ENCODE assay signal across 27 cellular contexts in the genomic region with DNA sequence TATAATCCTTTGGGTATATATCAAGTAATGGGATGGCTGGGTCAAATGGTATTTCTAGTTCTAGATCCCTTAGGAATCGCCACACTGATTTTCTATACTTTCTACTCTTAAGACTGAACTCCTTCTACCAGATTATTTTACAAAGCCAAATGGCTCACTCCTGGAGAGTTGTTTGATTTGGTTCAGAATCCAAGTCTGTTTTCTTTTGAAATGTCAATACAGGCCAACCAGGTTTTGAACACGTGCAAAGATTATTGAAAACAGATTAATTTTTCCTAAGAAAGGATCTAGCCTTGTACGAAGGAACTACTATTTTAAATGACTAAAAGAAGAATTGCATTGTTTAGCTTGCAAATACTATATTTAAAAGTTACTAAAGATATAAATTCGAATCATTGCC. TPM values are rescaled to one million over a fixed set of nuclear protein-coding genes. Genes with fewer than 3 reads are reported as not detected.
"Had no signal": no experiment of that assay in that cellular context is flagged by ENCODE, and none has a peak within 500 bp of the region (broad histone marks: within the 10 kb centered on the region; RNA-seq: fewer than 3 reads in every experiment).

No MANE protein-coding gene starts in this region.

- H3K27ac ChIP-seq: colonic mucosa, esophagus muscularis mucosa, foreskin keratinocyte, gastroesophageal sphincter, left ventricle myocardium inferior, lower lobe of right lung, ovary, thyroid gland, vagina had no signal

- ATAC-seq: foreskin keratinocyte; gastroesophageal sphincter; heart left ventricle; lower lobe of right lung; naive thymus-derived CD8-positive, alpha-beta T cell; sciatic nerve; stimulated activated naive CD8-positive, alpha-beta T cell treated with anti-CD3 and anti-CD28 coated beads, Interleukin-15, amount 100 ng/mL, for 72 hours had no signal

- H3K27me3 ChIP-seq: colonic mucosa, esophagus muscularis mucosa, foreskin keratinocyte, gastroesophageal sphincter, ovary, thyroid gland, vagina had no signal

- H3K36me3 ChIP-seq: colonic mucosa, esophagus muscularis mucosa, gastroesophageal sphincter, heart left ventricle, left ventricle myocardium inferior, lower lobe of right lung, ovary, thyroid gland, vagina had no signal

- DNase-seq: colonic mucosa; effector memory CD4-positive, alpha-beta T cell; foreskin keratinocyte; heart left ventricle; hippocampal formation; left cardiac atrium; left ventricle myocardium inferior; lower lobe of right lung; naive thymus-derived CD8-positive, alpha-beta T cell; occipital lobe; ovary; stimulated activated CD4-positive, alpha-beta T cell treated with anti-CD3 and anti-CD28 coated beads, Interleukin-12 subunit alpha, Interleukin-12 subunit beta, amount 100 ng/mL, for 4 hours; stimulated activated CD4-positive, alpha-beta T cell treated with anti-CD3 and anti-CD28 coated beads, Interleukin-1b, Interleukin-23, amount 100 ng/mL, for 48 hours; stimulated activated CD4-positive, alpha-beta T cell treated with anti-CD3 and anti-CD28 coated beads, Interleukin-4, amount 100 ng/mL, for 1 hour; stimulated activated CD8-positive, alpha-beta memory T cell treated with anti-CD3 and anti-CD28 coated beads, Interleukin-4, amount 100 ng/mL, for 48 hours; stimulated activated naive CD4-positive, alpha-beta T cell; stimulated activated naive CD8-positive, alpha-beta T cell treated with anti-CD3 and anti-CD28 coated beads, Interleukin-15, amount 100 ng/mL, for 72 hours; thyroid gland; trophoblast cell had no signal

- H3K4me3 ChIP-seq: colonic mucosa, esophagus muscularis mucosa, gastroesophageal sphincter, heart left ventricle, left ventricle myocardium inferior, lower lobe of right lung, ovary, smooth muscle cell, thyroid gland, vagina had no signal

- H3K4me1 ChIP-seq: colonic mucosa, esophagus muscularis mucosa, foreskin keratinocyte, gastroesophageal sphincter, left ventricle myocardium inferior, thyroid gland, vagina had no signal

- H3K9me3 ChIP-seq: colonic mucosa, esophagus muscularis mucosa, gastroesophageal sphincter, heart left ventricle, left ventricle myocardium inferior, lower lobe of right lung, ovary, thyroid gland, vagina had no signal

RNA-seq across cellular contexts. Expression of a gene that starts 38.6 kb away (rescaled TPM):
- total RNA-seq: epithelial cell of proximal tubule, foreskin keratinocyte, kidney epithelial cell, smooth muscle cell had no signal
- polyA plus RNA-seq: foreskin keratinocyte, neural cell had no signal
